ENCODE assay signal across 1 cellular context in genomic region chr20:21280496-21281016, GRCh38.
TF ChIP-seq lines count a peak whose summit lies in the region.

No MANE protein-coding gene starts in this region.

TF ChIP-seq in HepG2, 621 proteins besides CTCF, POLR2A, EP300 and RAD21 (continued from another document):
- TF ChIP-seq ZNF276 (CRISPR knock-in tag; IDR thresholded peaks at IDR 0.05; ENCODE audit: low read depth) (no peak), ZNF784 (CRISPR knock-in tag; IDR thresholded peaks at IDR 0.05; ENCODE audit: borderline replicate concordance) (peak; percentile 58; the same call in 1 of the 2 replicates), SPEN (CRISPR knock-in tag; IDR thresholded peaks at IDR 0.05; ENCODE audit: low read depth) (0 out of 2 replicates have a peak, but pooled peaks have one; percentile 49), TMF1 (CRISPR knock-in tag; IDR thresholded peaks at IDR 0.05; ENCODE audit: low read depth) (no peak), ZNF546 (CRISPR knock-in tag; conservative IDR thresholded peaks at IDR 0.05) (no peak), SP1 (IDR thresholded peaks at IDR 0.05) (no peak), SP1 (CRISPR knock-in tag; IDR thresholded peaks at IDR 0.05) (0 out of 2 replicates have a peak, but pooled peaks have one; percentile 9), KDM2A (CRISPR knock-in tag; IDR thresholded peaks at IDR 0.05; ENCODE audit: borderline replicate concordance, low read depth) (no peak), THAP11 (CRISPR knock-in tag; IDR thresholded peaks at IDR 0.05) (peak; percentile 72; the same call in 1 of the 2 replicates), GMEB2 (CRISPR knock-in tag; IDR thresholded peaks at IDR 0.05; ENCODE audit: low read depth) (no peak), MNT (IDR thresholded peaks at IDR 0.05) (no peak), MEIS1 (CRISPR knock-in tag; IDR thresholded peaks at IDR 0.05; ENCODE audit: borderline replicate concordance) (no peak), SMAD1 (CRISPR knock-in tag; IDR thresholded peaks at IDR 0.05; ENCODE audit: borderline replicate concordance, low read depth) (no peak), ZBTB2 (CRISPR knock-in tag; IDR thresholded peaks at IDR 0.05; ENCODE audit: low read depth) (no peak), KAT8 (CRISPR knock-in tag; IDR thresholded peaks at IDR 0.05) (peak; percentile 40; the same call in 1 of the 2 replicates), POGZ (CRISPR knock-in tag; IDR thresholded peaks at IDR 0.05) (peak; percentile 91)
